Comparison of ENCODE assay signal across 8 cellular contexts in the genomic region with DNA sequence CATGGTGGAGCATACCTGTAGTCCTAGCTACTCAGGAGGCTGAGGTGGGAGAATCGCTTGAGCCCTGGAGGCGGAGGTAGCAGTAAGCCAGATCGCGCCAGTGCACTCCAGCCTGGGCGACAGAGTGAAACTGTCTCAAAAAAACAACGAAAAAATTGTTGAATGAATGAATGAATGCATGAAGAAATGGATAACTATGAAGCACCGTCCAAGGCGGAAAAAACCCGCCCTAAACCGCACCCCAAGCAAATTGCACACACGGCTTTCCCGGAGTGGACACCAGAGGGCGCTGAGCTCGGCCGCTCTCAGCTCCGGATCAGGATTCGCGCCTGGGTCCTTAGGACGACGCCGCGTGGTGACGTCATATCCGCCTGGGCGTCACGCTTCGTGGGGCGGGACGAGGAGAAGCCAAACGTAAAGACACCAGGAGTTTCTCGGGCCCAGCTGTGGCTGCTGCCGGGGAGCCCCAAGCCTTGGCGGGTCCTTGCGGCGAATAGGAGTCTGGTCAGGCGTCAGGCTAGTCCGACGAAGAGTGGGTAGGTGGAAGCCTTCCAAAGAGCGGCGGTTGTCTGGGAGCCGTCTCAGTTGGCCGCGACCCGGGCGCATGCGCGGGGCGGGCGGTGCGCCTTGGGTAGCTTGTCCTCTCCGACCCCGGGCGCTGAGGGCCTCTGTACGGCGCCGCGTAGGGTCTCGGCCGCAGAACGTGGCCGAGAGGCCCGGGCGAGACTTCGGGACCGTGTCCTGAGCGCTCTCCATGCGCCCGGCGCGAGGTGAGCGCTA. TPM values are rescaled to one million over a fixed set of nuclear protein-coding genes. Genes with fewer than 3 reads are reported as not detected.
DNase-seq lines count a peak whose midpoint lies in the region; ATAC-seq, FAIRE-seq and TF ChIP-seq lines count a peak whose summit lies in the region.

HTD2 (plus strand) TSS at position 639 of the 780 bp plus-strand sequence. CDS start 11,094 bp downstream, outside the sequence.
RPP14 (plus strand) TSS at position 364 of the 780 bp plus-strand sequence. CDS start 4,085 bp downstream, outside the sequence.

- H3K4me1 ChIP-seq in iPS-20b (ENCODE audit: insufficient read depth, low read length) (no peaks in the 10 kb centered on the region; the same call in 1 of the 2 replicates), small intestine (ENCODE audit: control insufficient read depth in 2 of 2, insufficient read depth in 1 of 2, low read depth in 1 of 2, low read length in 1 of 2) (peaks cover 2 to 5% of the 10 kb centered on the region in 2 donors)

- 4% methylated on average over 70 to 71 of the region's 71 CpGs for WGBS in small intestine, 3 donors

- H3K27me3 ChIP-seq in bronchial epithelial cell (ENCODE audit: control insufficient read depth, insufficient read depth, low read length), result no peaks in the 10 kb centered on the region
- H3K27me3 ChIP-seq in iPS-20b (ENCODE audit: insufficient read depth, low read length), result peaks cover 16% of the 10 kb centered on the region
- H3K27me3 ChIP-seq in small intestine (ENCODE audit: control insufficient read depth in 2 of 2, insufficient read depth in 2 of 2, low read length in 2 of 2), result no peaks in the 10 kb centered on the region

- H3K36me3 ChIP-seq in bronchial epithelial cell (ENCODE audit: control insufficient read depth, insufficient read depth, low read length) (peaks cover 5% of the 10 kb centered on the region), iPS-20b (ENCODE audit: insufficient read depth, low read depth, low read length) (peaks cover 31% of the 10 kb centered on the region), small intestine (ENCODE audit: control insufficient read depth in 2 of 2, insufficient read depth in 2 of 2, low read length in 2 of 2) (peaks cover 0 to under 1% of the 10 kb centered on the region in 2 donors)

- DNase-seq in AG09309 (ENCODE audit: low read depth), result peak; percentile 81
- DNase-seq in NCI-H2227 (lab: John Stamatoyannopoulos, UW; ENCODE audit: unreplicated experiment), result peak; percentile 96
- peak; percentile 91 for DNase-seq in bronchial epithelial cell (ENCODE audit: low read depth)
- peak; percentile 98 for DNase-seq in small intestine

- peak within 1 kb of the TSS; percentile 35 for H3K27ac ChIP-seq in iPS-20b (ENCODE audit: low read length)
- H3K27ac ChIP-seq in small intestine (ENCODE audit: low read depth in 1 of 2, low read length in 1 of 2), result peak within 1 kb of the TSS; percentile 90 to 99

- ATAC-seq in GM18907 (IDR thresholded peaks at IDR 0.05; ENCODE audit: unreplicated experiment), result peak; percentile 88
- peak; percentile 79 for ATAC-seq in HG03159 (IDR thresholded peaks at IDR 0.05; ENCODE audit: unreplicated experiment)

- peak within 1 kb of the TSS; percentile 96 for H3K9ac ChIP-seq in iPS-20b (ENCODE audit: low read depth, low read length)

- FAIRE-seq in bronchial epithelial cell (lab: Jason Lieb, UNC) (peak; percentile 18), small intestine (lab: Jason Lieb, UNC) (peak; percentile 36)

- no peaks in the 10 kb centered on the region for H3K9me3 ChIP-seq in iPS-20b (ENCODE audit: insufficient read depth, low read depth, low read length)
- H3K9me3 ChIP-seq in small intestine (ENCODE audit: control insufficient read depth, low read depth), result no peaks in the 10 kb centered on the region

- peak within 1 kb of the TSS; percentile 57 for H3K4me3 ChIP-seq in AG09309 (ENCODE audit: control insufficient read depth, low read depth, low read length)
- peak within 1 kb of the TSS; percentile 76 for H3K4me3 ChIP-seq in WI38 (ENCODE audit: low read depth, low read length)
- peak within 1 kb of the TSS; percentile 90 for H3K4me3 ChIP-seq in bronchial epithelial cell (ENCODE audit: low read depth, low read length)
- peak within 1 kb of the TSS; percentile 98 for H3K4me3 ChIP-seq in iPS-20b (ENCODE audit: low read length)
- peak within 1 kb of the TSS; percentile 75 to 90 for H3K4me3 ChIP-seq in small intestine (ENCODE audit: low read depth in 1 of 2, low read length in 2 of 2)

- TF ChIP-seq CTCF in AG09309 (IDR thresholded peaks at IDR 0.05; ENCODE audit: control insufficient read depth, insufficient read depth, low read depth, low read length, missing control alignments), result peak; percentile 98
- TF ChIP-seq CTCF in WI38 (IDR thresholded peaks at IDR 0.05; ENCODE audit: low read depth, low read length), result peak; percentile 88
- TF ChIP-seq CTCF in bronchial epithelial cell (IDR thresholded peaks at IDR 0.05; ENCODE audit: insufficient read depth, low read length, severe bottlenecking), result peak; percentile 96

RNA-seq across cellular contexts. Expression of gene HTD2, which starts in this region (rescaled TPM):
- total RNA-seq in bronchial epithelial cell, result 7.6 and 10.3 TPM in 2 replicates
- 1 to 10 TPM; 5.4 to 7.8 (median 6.5) TPM for polyA plus RNA-seq in small intestine

RNA-seq across cellular contexts. Expression of gene RPP14, which starts in this region (rescaled TPM):
- total RNA-seq in bronchial epithelial cell, result 18.1 and 20.3 TPM in 2 replicates
- polyA plus RNA-seq in small intestine, result 10 to 100 TPM; 11.7 to 19.9 (median 18.6) TPM

Comparison
In these comparisons a context has a peak if more than half of its experiments do, and no peak if none do; other contexts are left out.
1. Peak in every context shown above with its lines: DNase-seq, ATAC-seq, H3K4me3 ChIP-seq and H3K27ac ChIP-seq.